ENCODE assay signal across 19 cellular contexts in the genomic region with DNA sequence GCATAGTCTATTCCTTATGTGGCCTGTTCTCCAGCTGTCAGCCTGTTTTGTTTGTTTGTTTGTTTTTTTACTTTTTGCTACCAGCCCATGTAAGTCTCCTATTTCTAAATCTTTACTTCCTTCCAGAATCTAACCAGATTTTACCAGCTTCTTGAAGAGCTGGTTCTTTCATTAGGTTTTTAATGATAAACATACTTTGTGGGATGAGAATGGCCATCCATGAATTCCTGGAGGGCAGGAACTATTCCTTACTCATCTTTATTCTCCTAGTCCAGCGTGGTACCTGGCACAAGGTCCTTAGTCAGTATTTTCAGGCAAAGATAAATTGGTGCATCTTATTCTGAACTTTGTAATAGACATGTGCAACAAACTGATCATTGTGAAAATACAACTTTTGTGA.
"Had no signal": no experiment of that assay in that cellular context is flagged by ENCODE, and none has a peak within 500 bp of the region (broad histone marks: within the 10 kb centered on the region; RNA-seq: fewer than 3 reads in every experiment).

No MANE protein-coding gene starts in this region.

- H3K27me3 Mint-ChIP-seq: central memory CD8-positive, alpha-beta T cell had no signal

- H3K9me3 Mint-ChIP-seq: activated T-cell treated with anti-CD3 and anti-CD28 coated beads, Interleukin-2, amount 50 U/mL, for 72 hours; central memory CD8-positive, alpha-beta T cell had no signal

- DNase-seq: activated CD4-positive, alpha-beta T cell treated with anti-CD3 and anti-CD28 coated beads, Interleukin-2, amount 50 U/mL, for 48 hours; activated CD4-positive, CD25-positive, alpha-beta regulatory T cell treated with anti-CD3 and anti-CD28 coated beads, Interleukin-2, amount 50 U/mL, for 72 hours; activated CD8-positive, alpha-beta memory T cell treated with anti-CD3 and anti-CD28 coated beads, Interleukin-2, amount 50 U/mL, for 4 hours; activated naive CD4-positive, alpha-beta T cell; activated T-cell treated with anti-CD3 and anti-CD28 coated beads, Interleukin-2, amount 50 U/mL, for 72 hours; adrenal gland; body of pancreas; dermis blood vessel endothelial cell; erythroblast; foreskin fibroblast; head of caudate nucleus; mammary epithelial cell; occipital lobe; stimulated activated CD4-positive, alpha-beta T cell treated with anti-CD3 and anti-CD28 coated beads, Interleukin-4, amount 100 ng/mL, for 24 hours had no signal

- H3K4me3 ChIP-seq: adrenal gland, body of pancreas, tibial nerve, vagina had no signal

- H3K4me1 ChIP-seq: adrenal gland had no signal

- ATAC-seq: activated T-cell treated with anti-CD3 and anti-CD28 coated beads, Interleukin-2, amount 50 U/mL, for 72 hours; body of pancreas; left lobe of liver had no signal

- H3K27ac Mint-ChIP-seq: activated T-cell treated with anti-CD3 and anti-CD28 coated beads, Interleukin-2, amount 50 U/mL, for 72 hours; nephron had no signal

- H3K27ac ChIP-seq: adrenal gland, body of pancreas, tibial nerve, vagina had no signal

- H3K27me3 ChIP-seq: adrenal gland, body of pancreas, tibial nerve, vagina had no signal

- H3K4me1 Mint-ChIP-seq: nephron had no signal

- H3K9me3 ChIP-seq: adrenal gland, body of pancreas, tibial nerve, vagina had no signal

- H3K4me3 Mint-ChIP-seq: activated T-cell treated with anti-CD3 and anti-CD28 coated beads, Interleukin-2, amount 50 U/mL, for 72 hours; central memory CD8-positive, alpha-beta T cell; nephron had no signal
